In genomic region chr13:47117268-47117667, GRCh38 we compare ENCODE assay signal across 17 cellular contexts.
DNase-seq lines count a peak whose midpoint lies in the region; ATAC-seq, FAIRE-seq and TF ChIP-seq lines count a peak whose summit lies in the region.
"Had no signal": no experiment of that assay in that cellular context is flagged by ENCODE, and none has a peak within 500 bp of the region (broad histone marks: within the 10 kb centered on the region; RNA-seq: fewer than 3 reads in every experiment).

No MANE protein-coding gene starts in this region.

- in situ Hi-C loops in K562 (cut with MboI): no loop called here

- peak; percentile 52 for FAIRE-seq in K562 (lab: Jason Lieb, UNC)

- no peaks in the 10 kb centered on the region for H3K27me3 ChIP-seq in K562 (ENCODE audit: control insufficient read depth in 2 of 2, insufficient read depth in 2 of 2, low read length in 2 of 2)
- H3K27me3 ChIP-seq in effector memory CD4-positive, alpha-beta T cell (replicated peaks; ENCODE audit: control insufficient read depth, insufficient read depth, low read length, poor library complexity, severe bottlenecking): no peaks in the 10 kb centered on the region
- H3K27me3 ChIP-seq: gastrocnemius medialis had no signal

- peak; percentile 78 for ATAC-seq in K562
- ATAC-seq in GM21447 (IDR thresholded peaks at IDR 0.05; ENCODE audit: unreplicated experiment): no peak
- ATAC-seq: gastrocnemius medialis; HCT116; stimulated activated naive B cell treated with anti-CD40 and anti-IgM and Interleukin-4, amounts not matched to agents 10 μg/mL and 1 μg/mL and 100 μg/mL, for 72 hours had no signal

- H4K20me1 ChIP-seq in K562 (replicated peaks; ENCODE audit: control insufficient read depth, insufficient read depth, low read length): no peaks in the 10 kb centered on the region

- no peak for TF ChIP-seq CTCF in AG09309 (IDR thresholded peaks at IDR 0.05; ENCODE audit: control insufficient read depth, insufficient read depth, low read depth, low read length, missing control alignments)
- TF ChIP-seq CTCF in K562 (IDR thresholded peaks at IDR 0.05 in 2 of 3, conservative IDR thresholded peaks at IDR 0.05 in 1 of 3; ENCODE audit: insufficient read depth in 2 of 3, low read depth in 1 of 3, low read length in 3 of 3): no peak
- no peak for TF ChIP-seq CTCF in GM10248 (IDR thresholded peaks at IDR 0.05; ENCODE audit: control extremely low read depth, extremely low read depth, low read depth, missing control alignments)

- intact Hi-C loops in K562 (cut with micrococcal nuclease): no loop called here

- no peak for TF ChIP-seq POLR2A in K562 (conservative IDR thresholded peaks at IDR 0.05)

- H3K4me3 ChIP-seq in AG09309 (ENCODE audit: control insufficient read depth, low read depth, low read length): no peak overlapping the region
- no peak overlapping the region for H3K4me3 ChIP-seq in K562
- no peak overlapping the region for H3K4me3 ChIP-seq in effector memory CD4-positive, alpha-beta T cell (ENCODE audit: insufficient read depth, low read depth, low read length, poor library complexity, severe bottlenecking)
- H3K4me3 ChIP-seq: coronary artery, gastrocnemius medialis had no signal

- TF ChIP-seq EP300 in K562 (IDR thresholded peaks at IDR 0.05; ENCODE audit: low read length): no peak

- H3K4me1 ChIP-seq in K562 (replicated peaks in 1 of 2; ENCODE audit: control insufficient read depth in 2 of 2, insufficient read depth in 2 of 2, low read length in 2 of 2): peaks cover 0 to 20% of the 10 kb centered on the region in 2 experiments; a peak in 4 of 5 replicates
- H3K4me1 ChIP-seq in effector memory CD4-positive, alpha-beta T cell (ENCODE audit: control insufficient read depth, insufficient read depth, low read length, poor library complexity, severe bottlenecking): no peaks in the 10 kb centered on the region
- H3K4me1 ChIP-seq: gastrocnemius medialis had no signal

- peak; percentile 32 for DNase-seq in AG09309 (ENCODE audit: low read depth)
- DNase-seq in HT-29 (ENCODE audit: low spot score): peak; percentile 36
- peak in 3 of 4 experiments; percentile 7 to 77 (median 42) for DNase-seq in K562 (ENCODE audit: extremely low read depth in 1 of 4, low spot score in 3 of 4)
- peak; percentile 48 for DNase-seq in iris pigment epithelial cell (ENCODE audit: low read depth)
- DNase-seq in effector memory CD4-positive, alpha-beta T cell: no peak
- no peak for DNase-seq in GM10248 (ENCODE audit: extremely low spot score)
- no peak for DNase-seq in activated CD4-positive, alpha-beta T cell treated with anti-CD3 and anti-CD28 coated beads, Interleukin-2, amount 50 U/mL, for 1 hour
- DNase-seq: activated naive CD4-positive, alpha-beta T cell treated with anti-CD3 and anti-CD28 coated beads, Interleukin-2, amount 10 ng/mL, durations not matched to agents 7 days and 5 days; gastrocnemius medialis; kidney glomerular epithelial cell; NCI-H524; stimulated activated CD4-positive, alpha-beta T cell treated with anti-CD3 and anti-CD28 coated beads, Interleukin-4, amount 100 ng/mL, for 24 hours; stimulated activated naive B cell treated with anti-CD40 and anti-IgM and Interleukin-4, amounts not matched to agents 10 μg/mL and 1 μg/mL and 100 μg/mL, for 72 hours had no signal

- POLR2A ChIA-PET in K562 (lab: Yijun Ruan, JAX): no interaction called here
- POLR2A ChIA-PET in GM10248 (lab: Yijun Ruan, JAX): no interaction called here

- no peak overlapping the region for H3K9ac ChIP-seq in K562 (ENCODE audit: insufficient read depth in 1 of 2, low read depth in 2 of 2, low read length in 2 of 2)

- H3K9me3 ChIP-seq in K562 (replicated peaks; ENCODE audit: control insufficient read depth, insufficient read depth, low read depth, low read length): no peaks in the 10 kb centered on the region
- H3K9me3 ChIP-seq in effector memory CD4-positive, alpha-beta T cell (ENCODE audit: control insufficient read depth, low read length): no peaks in the 10 kb centered on the region
- H3K9me3 ChIP-seq: gastrocnemius medialis had no signal

- H3K27ac ChIP-seq in K562 (ENCODE audit: extremely low read depth, low read depth, low read length): no peak overlapping the region
- no peak overlapping the region for H3K27ac ChIP-seq in effector memory CD4-positive, alpha-beta T cell (ENCODE audit: insufficient read depth, low read length, poor library complexity, severe bottlenecking)
- H3K27ac ChIP-seq: C4-2B, coronary artery, gastrocnemius medialis had no signal

- WGBS in K562 (ENCODE audit: insufficient coverage, low coverage, missing lambda C conversion rate): 22% methylated on average over 3 of the region's 3 CpGs

- H3K9me1 ChIP-seq in K562 (ENCODE audit: control insufficient read depth, insufficient read depth, low read length): no peaks in the 10 kb centered on the region

- no peak for TF ChIP-seq RAD21 in K562 (CRISPR knock-in tag; conservative IDR thresholded peaks at IDR 0.05 in 1 of 2, IDR thresholded peaks at IDR 0.05 in 1 of 2)

- no peaks in the 10 kb centered on the region for H3K36me3 ChIP-seq in K562 (ENCODE audit: control insufficient read depth, insufficient read depth, low read length)
- no peaks in the 10 kb centered on the region for H3K36me3 ChIP-seq in effector memory CD4-positive, alpha-beta T cell (ENCODE audit: control insufficient read depth, insufficient read depth, low read length)
- H3K36me3 ChIP-seq: gastrocnemius medialis had no signal

- no TSS peak for BruUV-seq in K562 (replicated peaks; lab: Mats Ljungman, UMichigan)

- H2AFZ ChIP-seq in K562 (ENCODE audit: low read depth, low read length): no peak overlapping the region

- H3K4me2 ChIP-seq in K562 (ENCODE audit: insufficient read depth, low read length): no peak overlapping the region

- H3K79me2 ChIP-seq in K562 (ENCODE audit: control insufficient read depth, insufficient read depth, low read length): no peaks in the 10 kb centered on the region

- CTCF ChIA-PET in K562 (lab: Yijun Ruan, JAX; ENCODE audit: low intra/inter-chr PET ratio): no interaction called here
- CTCF ChIA-PET in GM10248 (lab: Yijun Ruan, JAX): interaction anchor here (1.2 to 1.5 kb wide), 3 partner anchors 10 to 29 kb away, joined by 3 to 4 read pairs (median 4); no protein-coding TSS in a partner anchor

TF ChIP-seq in K562, 482 proteins besides CTCF, POLR2A, EP300 and RAD21 (continues in another document):
- TF ChIP-seq DNMT1 (IDR thresholded peaks at IDR 0.05) (no peak), HNRNPUL1 (IDR thresholded peaks at IDR 0.05; ENCODE audit: low read length) (no peak), JUND (IDR thresholded peaks at IDR 0.05; ENCODE audit: borderline replicate concordance, low read depth, low read length) (peak; percentile 77; the same call in 1 of the 2 replicates), JUND (tag; IDR thresholded peaks at IDR 0.05; ENCODE audit: borderline replicate concordance, low read depth, low read length) (peak; percentile 76; the same call in 1 of the 3 replicates), ZNF583 (CRISPR knock-in tag; IDR thresholded peaks at IDR 0.05) (no peak), ARID1B (IDR thresholded peaks at IDR 0.05) (peak; percentile 52), FOXM1 (IDR thresholded peaks at IDR 0.05; ENCODE audit: low read depth) (no peak), FOXM1 (CRISPR knock-in tag; IDR thresholded peaks at IDR 0.05; ENCODE audit: low read depth) (no peak), NBN (IDR thresholded peaks at IDR 0.05; ENCODE audit: low read depth) (no peak), NRF1 (conservative IDR thresholded peaks at IDR 0.05 in 1 of 2, IDR thresholded peaks at IDR 0.05 in 1 of 2) (peak; percentile 75 to 77), POLR2AphosphoS2 (IDR thresholded peaks at IDR 0.05; ENCODE audit: low read length) (no peak), FOXJ2 (tag; IDR thresholded peaks at IDR 0.05) (no peak), CXXC5 (CRISPR knock-in tag; IDR thresholded peaks at IDR 0.05) (no peak), FUS (optimal IDR thresholded peaks at IDR 0.05; ENCODE audit: low read depth, low read length) (no peak), SMARCA4 (IDR thresholded peaks at IDR 0.05) (peak; percentile 58), HNRNPLL (IDR thresholded peaks at IDR 0.05; ENCODE audit: low read depth, low read length, poor library complexity, severe bottlenecking) (peak; percentile 87), ZNF57 (CRISPR knock-in tag; IDR thresholded peaks at IDR 0.05) (no peak), PCBP1 (IDR thresholded peaks at IDR 0.05; ENCODE audit: low read depth, low read length, poor library complexity, severe bottlenecking) (no peak), JUN (IDR thresholded peaks at IDR 0.05; ENCODE audit: borderline replicate concordance, low read depth, low read length) (0 out of 2 replicates have a peak, but pooled peaks have one; percentile 18), JUN (CRISPR knock-in tag; IDR thresholded peaks at IDR 0.05; ENCODE audit: borderline replicate concordance) (no peak), THAP7 (CRISPR knock-in tag; IDR thresholded peaks at IDR 0.05) (no peak), RBM25 (IDR thresholded peaks at IDR 0.05; ENCODE audit: low read depth, low read length, severe bottlenecking) (no peak), MEIS2 (IDR thresholded peaks at IDR 0.05; ENCODE audit: partially characterized antibody) (peak; percentile 22), POU5F1 (IDR thresholded peaks at IDR 0.05; ENCODE audit: borderline replicate concordance, low read depth, low read length, partially characterized antibody) (no peak), FOSL1 (tag; conservative IDR thresholded peaks at IDR 0.05) (peak; percentile 72), MEF2D (tag; conservative IDR thresholded peaks at IDR 0.05; ENCODE audit: low read depth) (no peak), SETDB1 (IDR thresholded peaks at IDR 0.05; ENCODE audit: low read length) (no peak)
- TF ChIP-seq, protein P1, sequence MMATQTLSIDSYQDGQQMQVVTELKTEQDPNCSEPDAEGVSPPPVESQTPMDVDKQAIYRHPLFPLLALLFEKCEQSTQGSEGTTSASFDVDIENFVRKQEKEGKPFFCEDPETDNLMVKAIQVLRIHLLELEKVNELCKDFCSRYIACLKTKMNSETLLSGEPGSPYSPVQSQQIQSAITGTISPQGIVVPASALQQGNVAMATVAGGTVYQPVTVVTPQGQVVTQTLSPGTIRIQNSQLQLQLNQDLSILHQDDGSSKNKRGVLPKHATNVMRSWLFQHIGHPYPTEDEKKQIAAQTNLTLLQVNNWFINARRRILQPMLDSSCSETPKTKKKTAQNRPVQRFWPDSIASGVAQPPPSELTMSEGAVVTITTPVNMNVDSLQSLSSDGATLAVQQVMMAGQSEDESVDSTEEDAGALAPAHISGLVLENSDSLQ (IDR thresholded peaks at IDR 0.05): peak; percentile 25; the same call in 1 of the 2 replicates

Comparison
In these comparisons a context has a peak if more than half of its experiments do, and no peak if none do; other contexts are left out.
1. DNase-seq: peak in AG09309 (single experiment), HT-29 (single experiment), K562 (3 of 4) and iris pigment epithelial cell (single experiment); none in effector memory CD4-positive, alpha-beta T cell (0 of 3), GM10248 (single experiment) and activated CD4-positive, alpha-beta T cell treated with anti-CD3 and anti-CD28 coated beads, Interleukin-2, amount 50 U/mL, for 1 hour (single experiment).